In the genomic region with DNA sequence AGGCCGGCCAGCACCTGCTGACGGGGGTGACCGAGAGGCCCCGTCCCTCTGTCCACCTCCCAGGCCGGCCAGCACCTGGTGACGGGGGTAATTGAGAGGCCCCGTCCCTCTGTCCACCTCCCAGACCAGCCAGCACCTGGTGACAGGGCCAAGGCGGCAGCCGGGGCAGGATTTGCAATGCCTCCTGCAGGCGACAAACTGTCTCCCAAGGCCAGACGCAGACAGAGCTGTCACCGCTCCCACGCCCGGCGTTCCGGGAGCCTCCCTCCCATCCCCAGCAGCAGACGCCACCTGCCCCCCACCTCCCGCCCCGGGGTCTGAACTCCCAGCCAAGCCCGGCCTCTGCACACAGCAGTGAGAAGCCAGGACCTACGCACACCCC, we compare ENCODE assay signal across 10 cellular contexts.
DNase-seq lines count a peak whose midpoint lies in the region; ATAC-seq and TF ChIP-seq lines count a peak whose summit lies in the region.
"Had no signal": no experiment of that assay in that cellular context is flagged by ENCODE, and none has a peak within 500 bp of the region (broad histone marks: within the 10 kb centered on the region; RNA-seq: fewer than 3 reads in every experiment).

No MANE protein-coding gene starts in this region.

- H3K9me3 ChIP-seq in iPS-18a (ENCODE audit: control insufficient read depth, low read depth, low read length): no peaks in the 10 kb centered on the region
- H3K9me3 ChIP-seq in stomach: no peaks in the 10 kb centered on the region

- H3K27me3 Mint-ChIP-seq in effector memory CD8-positive, alpha-beta T cell: peaks cover 42 to 70% of the 10 kb centered on the region in 2 donors

- ATAC-seq in effector memory CD8-positive, alpha-beta T cell (replicated peaks): no peak

- H3K27ac Mint-ChIP-seq in effector memory CD8-positive, alpha-beta T cell: no peak overlapping the region
- H3K27ac Mint-ChIP-seq: activated naive CD4-positive, alpha-beta T cell treated with anti-CD3 and anti-CD28 coated beads, Interleukin-2, amount 50 U/mL, for 72 hours had no signal

- H3K36me3 ChIP-seq in iPS-18a (ENCODE audit: control insufficient read depth, low read depth, low read length): no peaks in the 10 kb centered on the region
- no peaks in the 10 kb centered on the region for H3K36me3 ChIP-seq in stomach

- intact Hi-C loops in stomach (cut with DNase I; ENCODE audit: low total_unique reads): no loop called here

- DNase-seq in DMS 273 (lab: John Stamatoyannopoulos, UW; ENCODE audit: unreplicated experiment) (peak; percentile 60), DMS 273 treated with DMSO at 0.1 percent for 48 hours (lab: John Stamatoyannopoulos, UW) (no peak), stomach (peak; percentile 25), NCI-H446 (lab: John Stamatoyannopoulos, UW) (no peak), NCI-H1436 (lab: John Stamatoyannopoulos, UW) (no peak)
- no peak for DNase-seq in effector memory CD8-positive, alpha-beta T cell

- no peaks in the 10 kb centered on the region for H3K4me1 Mint-ChIP-seq in effector memory CD8-positive, alpha-beta T cell (ENCODE audit: low read depth in 2 of 2)

- WGBS in stomach, 5 donors: 0 to 12% (median 2%) methylated on average over 3 to 20 of the region's 21 CpGs; no CpG with 5 or more reads in 1 of the 5 donors

- TF ChIP-seq EP300 in stomach (IDR thresholded peaks at IDR 0.05): no peak

- TF ChIP-seq POLR2A in stomach (IDR thresholded peaks at IDR 0.05): no peak

- TF ChIP-seq CTCF in WI38 (IDR thresholded peaks at IDR 0.05; ENCODE audit: low read depth, low read length) (no peak), stomach (IDR thresholded peaks at IDR 0.05) (no peak)

- peak overlapping the region; percentile 49 for H3K4me3 ChIP-seq in WI38 (ENCODE audit: low read depth, low read length)
- peak overlapping the region; percentile 46 for H3K4me3 ChIP-seq in iPS-18a (ENCODE audit: low read length)
- peak overlapping the region; percentile 44 to 47 (median 45) for H3K4me3 ChIP-seq in stomach

- peak overlapping the region; percentile 4 for H3K9ac ChIP-seq in iPS-18a (ENCODE audit: low read length)

- H3K9me3 Mint-ChIP-seq in effector memory CD8-positive, alpha-beta T cell: no peaks in the 10 kb centered on the region
- H3K9me3 Mint-ChIP-seq: activated naive CD4-positive, alpha-beta T cell treated with anti-CD3 and anti-CD28 coated beads, Interleukin-2, amount 50 U/mL, for 72 hours had no signal

- H3K4me3 Mint-ChIP-seq in effector memory CD8-positive, alpha-beta T cell: no peak overlapping the region

- H3K4me1 ChIP-seq in iPS-18a (ENCODE audit: control insufficient read depth, low read depth, low read length) (no peaks in the 10 kb centered on the region), stomach (peaks cover 9 to 28% (median 22%) of the 10 kb centered on the region in 4 donors)

- H3K27ac ChIP-seq in iPS-18a (ENCODE audit: low read length) (no peak overlapping the region), stomach (peak overlapping the region in 1 of 5 donors; percentile 60)
- H3K27ac ChIP-seq: 22Rv1 had no signal

- peaks cover 5% of the 10 kb centered on the region for H3K36me3 Mint-ChIP-seq in effector memory CD8-positive, alpha-beta T cell (ENCODE audit: insufficient read depth)
- H3K36me3 Mint-ChIP-seq: activated naive CD4-positive, alpha-beta T cell treated with anti-CD3 and anti-CD28 coated beads, Interleukin-2, amount 50 U/mL, for 72 hours had no signal

- H3K27me3 ChIP-seq in iPS-18a (ENCODE audit: control insufficient read depth, insufficient read depth, low read length) (peaks cover 25% of the 10 kb centered on the region), stomach (peaks cover 0 to 26% (median 6%) of the 10 kb centered on the region in 3 donors)

Comparison
In these comparisons a context has a peak if more than half of its experiments do, and no peak if none do; other contexts are left out.
1. DNase-seq: peak in DMS 273 (single experiment) and stomach (single experiment); none in DMS 273 treated with DMSO at 0.1 percent for 48 hours (single experiment), NCI-H446 (0 of 2), NCI-H1436 (single experiment) and effector memory CD8-positive, alpha-beta T cell (0 of 3).
2. Peak in every context shown above with its lines, with median percentiles within 50 percentile points of each other: H3K4me3 ChIP-seq.